In genomic region chr12:118122264-118122663, GRCh38 we compare ENCODE assay signal across 19 cellular contexts.
"Had no signal": no experiment of that assay in that cellular context is flagged by ENCODE, and none has a peak within 500 bp of the region (broad histone marks: within the 10 kb centered on the region; RNA-seq: fewer than 3 reads in every experiment).

No MANE protein-coding gene starts in this region.

- ATAC-seq: left lobe of liver; natural killer cell; sciatic nerve; stimulated activated effector memory CD8-positive, alpha-beta T cell treated with anti-CD3 and anti-CD28 coated beads, Interleukin-12 subunit alpha, Interleukin-12 subunit beta, amount 100 ng/mL, for 72 hours; stimulated activated naive CD8-positive, alpha-beta T cell treated with anti-CD3 and anti-CD28 coated beads, Interleukin-15, Interleukin-2, amounts not matched to agents 100 U/mL and 50 U/mL, for 24 hours had no signal

- H3K27ac Mint-ChIP-seq: memory B cell; natural killer cell; stimulated activated effector memory CD8-positive, alpha-beta T cell treated with anti-CD3 and anti-CD28 coated beads, Interleukin-12 subunit alpha, Interleukin-12 subunit beta, amount 100 ng/mL, for 72 hours had no signal

- H3K9me3 Mint-ChIP-seq: memory B cell; natural killer cell; stimulated activated effector memory CD8-positive, alpha-beta T cell treated with anti-CD3 and anti-CD28 coated beads, Interleukin-12 subunit alpha, Interleukin-12 subunit beta, amount 100 ng/mL, for 72 hours had no signal

- H3K4me1 Mint-ChIP-seq: memory B cell had no signal

- H3K36me3 ChIP-seq: ovary, thoracic aorta, upper lobe of left lung, uterus had no signal

- DNase-seq: dorsolateral prefrontal cortex; effector CD4-positive, alpha-beta T cell; hypothalamus; natural killer cell; occipital lobe; ovary; stimulated activated CD4-positive, alpha-beta T cell treated with anti-CD3 and anti-CD28 coated beads, Interleukin-2, amount 100 ng/mL, for 24 hours; stimulated activated CD4-positive, alpha-beta T cell treated with anti-CD3 and anti-CD28 coated beads, Interleukin-4, amount 100 ng/mL, for 24 hours; stimulated activated naive CD8-positive, alpha-beta T cell treated with anti-CD3 and anti-CD28 coated beads, Interleukin-15, Interleukin-2, amounts not matched to agents 100 U/mL and 50 U/mL, for 24 hours; upper lobe of left lung; uterus had no signal

- H3K27ac ChIP-seq: thoracic aorta, upper lobe of left lung, uterus had no signal

- H3K27me3 ChIP-seq: dorsolateral prefrontal cortex, ovary, tibial nerve, upper lobe of left lung, uterus had no signal

- H3K4me1 ChIP-seq: uterus had no signal

- H3K27me3 Mint-ChIP-seq: memory B cell had no signal

- H3K4me3 Mint-ChIP-seq: memory B cell; natural killer cell; stimulated activated effector memory CD8-positive, alpha-beta T cell treated with anti-CD3 and anti-CD28 coated beads, Interleukin-12 subunit alpha, Interleukin-12 subunit beta, amount 100 ng/mL, for 72 hours had no signal

- H3K9me3 ChIP-seq: ovary, thoracic aorta, tibial nerve, upper lobe of left lung, uterus had no signal

- H3K4me3 ChIP-seq: dorsolateral prefrontal cortex, lung, ovary, smooth muscle cell, thoracic aorta, tibial nerve, upper lobe of left lung, uterus had no signal

- H3K36me3 Mint-ChIP-seq: memory B cell; natural killer cell; stimulated activated effector memory CD8-positive, alpha-beta T cell treated with anti-CD3 and anti-CD28 coated beads, Interleukin-12 subunit alpha, Interleukin-12 subunit beta, amount 100 ng/mL, for 72 hours had no signal
